21 cellular contexts compared by ENCODE assay signal in the genomic region with DNA sequence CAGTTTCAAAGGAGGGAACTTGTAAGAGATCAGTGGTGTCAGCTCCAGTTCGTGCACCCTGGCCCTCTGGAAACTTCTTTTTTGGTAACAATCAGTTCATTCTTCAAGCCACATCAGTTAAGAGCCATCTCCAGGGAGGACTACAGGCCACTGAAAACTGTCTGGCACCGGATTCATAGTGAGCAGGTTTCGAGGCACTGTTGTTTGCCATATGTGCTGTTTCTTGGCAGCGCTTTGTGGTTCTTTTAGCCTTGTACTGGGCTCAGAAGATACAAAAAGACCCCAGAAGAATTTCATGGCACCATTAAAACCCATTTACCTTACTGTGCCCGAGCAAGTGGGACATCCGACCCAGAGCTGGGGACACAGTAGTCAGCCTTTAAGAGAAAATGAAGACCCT.
"Had no signal": no experiment of that assay in that cellular context is flagged by ENCODE, and none has a peak within 500 bp of the region (broad histone marks: within the 10 kb centered on the region; RNA-seq: fewer than 3 reads in every experiment).

No MANE protein-coding gene starts in this region.

- H3K9me3 Mint-ChIP-seq: natural killer cell; stimulated activated naive B cell treated with anti-CD40 and anti-IgM and Interleukin-4, amounts not matched to agents 10 μg/mL and 1 μg/mL and 100 μg/mL, for 72 hours; T-helper 1 cell treated with Interleukin-12 subunit alpha and Interleukin-12 subunit beta and Interleukin-4 antibody, amounts not matched to agents 30 μg/mL and 1 μg/mL, for 36 hours; WTC11 had no signal

- H3K4me3 ChIP-seq: body of pancreas, coronary artery, esophagus squamous epithelium, left ventricle myocardium inferior, right atrium auricular region, tibial artery, vagina had no signal

- H3K27ac ChIP-seq: body of pancreas, coronary artery, esophagus squamous epithelium, left ventricle myocardium inferior, right atrium auricular region, tibial artery, vagina had no signal

- H3K27me3 ChIP-seq: body of pancreas, esophagus squamous epithelium, right atrium auricular region, tibial artery, vagina had no signal

- H3K36me3 Mint-ChIP-seq: natural killer cell, WTC11 had no signal

- H3K27ac Mint-ChIP-seq: activated naive CD8-positive, alpha-beta T cell; natural killer cell; stimulated activated naive B cell treated with anti-CD40 and anti-IgM and Interleukin-4, amounts not matched to agents 10 μg/mL and 1 μg/mL and 100 μg/mL, for 72 hours; T-helper 1 cell treated with Interleukin-12 subunit alpha and Interleukin-12 subunit beta and Interleukin-4 antibody, amounts not matched to agents 30 μg/mL and 1 μg/mL, for 36 hours; WTC11 had no signal

- H3K27me3 Mint-ChIP-seq: activated naive CD8-positive, alpha-beta T cell; stimulated activated naive B cell treated with anti-CD40 and anti-IgM and Interleukin-4, amounts not matched to agents 10 μg/mL and 1 μg/mL and 100 μg/mL, for 72 hours had no signal

- H3K4me3 Mint-ChIP-seq: activated naive CD8-positive, alpha-beta T cell; natural killer cell; stimulated activated naive B cell treated with anti-CD40 and anti-IgM and Interleukin-4, amounts not matched to agents 10 μg/mL and 1 μg/mL and 100 μg/mL, for 72 hours; T-helper 1 cell treated with Interleukin-12 subunit alpha and Interleukin-12 subunit beta and Interleukin-4 antibody, amounts not matched to agents 30 μg/mL and 1 μg/mL, for 36 hours; WTC11 had no signal

- ATAC-seq: body of pancreas; natural killer cell; stimulated activated naive B cell treated with anti-CD40 and anti-IgM and Interleukin-4, amounts not matched to agents 10 μg/mL and 1 μg/mL and 100 μg/mL, for 72 hours; WTC11 had no signal

- DNase-seq: activated CD4-positive, alpha-beta T cell treated with anti-CD3 and anti-CD28 coated beads for 4 hours; activated CD8-positive, alpha-beta memory T cell treated with anti-CD3 and anti-CD28 coated beads for 24 hours; activated T-cell treated with anti-CD3 and anti-CD28 coated beads for 4 hours; amniotic stem cell; body of pancreas; effector CD8-positive, alpha-beta T cell; esophagus squamous epithelium; left ventricle myocardium inferior; mesenchymal stem cell; natural killer cell; nucleus accumbens; stimulated activated CD4-positive, alpha-beta T cell treated with anti-CD3 and anti-CD28 coated beads, Interleukin-2, amount 100 ng/mL, for 48 hours; stimulated activated naive B cell treated with anti-CD40 and anti-IgM and Interleukin-4, amounts not matched to agents 10 μg/mL and 1 μg/mL and 100 μg/mL, for 72 hours; tibial artery had no signal

- H3K9me3 ChIP-seq: body of pancreas, esophagus squamous epithelium, left ventricle myocardium inferior, right atrium auricular region, tibial artery, vagina had no signal

- FAIRE-seq: endothelial cell of umbilical vein had no signal

- H3K4me1 ChIP-seq: body of pancreas, vagina had no signal

- H3K4me1 Mint-ChIP-seq: stimulated activated naive B cell treated with anti-CD40 and anti-IgM and Interleukin-4, amounts not matched to agents 10 μg/mL and 1 μg/mL and 100 μg/mL, for 72 hours had no signal
